18 cellular contexts compared by ENCODE assay signal in the genomic region with DNA sequence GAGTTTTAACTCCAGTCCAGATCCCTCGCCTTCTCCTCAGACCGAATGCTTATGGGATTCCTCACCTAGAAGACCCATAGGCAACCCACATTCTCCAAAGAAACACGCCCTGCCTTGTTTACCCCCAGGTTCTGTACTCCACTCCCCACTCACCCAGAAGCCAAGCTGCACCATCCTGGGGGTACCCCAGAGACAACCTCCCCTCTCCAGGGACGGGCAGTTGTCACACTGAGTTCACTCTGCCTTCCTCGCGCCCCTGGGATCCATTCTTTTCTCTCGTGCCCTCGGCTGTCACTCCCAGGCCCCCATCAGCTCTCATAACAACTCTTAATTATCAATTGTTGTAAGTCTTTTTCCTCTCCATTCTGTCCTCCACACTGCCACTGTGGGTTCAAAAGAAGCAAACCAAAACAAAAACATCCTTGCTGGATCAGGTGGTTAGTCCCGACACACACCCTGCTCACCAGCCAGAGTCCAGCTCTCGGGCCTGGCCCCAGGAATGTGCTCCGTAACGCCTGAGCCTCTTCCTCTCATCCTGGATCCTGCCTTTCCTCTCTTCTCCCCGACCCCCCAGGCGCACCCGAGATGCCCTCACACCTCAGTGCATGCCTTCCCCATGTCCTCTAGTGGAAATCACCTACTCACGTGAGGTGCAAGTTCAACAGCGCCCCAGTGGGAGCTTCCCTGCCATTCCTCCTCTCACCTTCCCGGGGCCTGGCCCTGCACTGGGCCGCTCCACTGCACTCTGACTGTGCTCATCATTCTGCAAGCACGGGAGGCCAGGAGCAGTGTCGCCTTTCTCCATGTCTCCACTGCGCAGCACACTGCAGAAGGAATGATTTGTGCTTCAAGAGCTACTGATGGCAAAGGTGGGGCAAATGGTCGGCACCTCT. TPM values are rescaled to one million over a fixed set of nuclear protein-coding genes. Genes with fewer than 3 reads are reported as not detected.
DNase-seq lines count a peak whose midpoint lies in the region; ATAC-seq and FAIRE-seq lines count a peak whose summit lies in the region.
"Had no signal": no experiment of that assay in that cellular context is flagged by ENCODE, and none has a peak within 500 bp of the region (broad histone marks: within the 10 kb centered on the region; RNA-seq: fewer than 3 reads in every experiment).

No MANE protein-coding gene starts in this region.

- H3K36me3 Mint-ChIP-seq in activated T-cell treated with anti-CD3 and anti-CD28 coated beads, Interleukin-2, amount 50 U/mL, for 24 hours (ENCODE audit: low read depth): peaks cover 94% of the 10 kb centered on the region
- peaks cover 49% of the 10 kb centered on the region for H3K36me3 Mint-ChIP-seq in activated T-cell treated with anti-CD3 and anti-CD28 coated beads, Interleukin-2, amount 50 U/mL, for 4 hours (ENCODE audit: insufficient read depth)
- peaks cover 16 to 28% (median 21%) of the 10 kb centered on the region in 3 donors for H3K36me3 Mint-ChIP-seq in immature natural killer cell
- H3K36me3 Mint-ChIP-seq in stimulated activated effector memory CD8-positive, alpha-beta T cell treated with anti-CD3 and anti-CD28 coated beads, Interleukin-12 subunit alpha, Interleukin-12 subunit beta, amount 100 ng/mL, for 72 hours: peaks cover 67% of the 10 kb centered on the region

- peaks cover 60% of the 10 kb centered on the region for H3K36me3 ChIP-seq in KOPT-K1 (ENCODE audit: insufficient read depth, low read length)

- no peak for DNase-seq in activated T-cell treated with anti-CD3 and anti-CD28 coated beads, Interleukin-2, amount 50 U/mL, for 24 hours
- DNase-seq in activated T-cell treated with anti-CD3 and anti-CD28 coated beads, Interleukin-2, amount 50 U/mL, for 4 hours: no peak
- no peak for DNase-seq in immature natural killer cell
- no peak for DNase-seq in stimulated activated effector memory CD8-positive, alpha-beta T cell treated with anti-CD3 and anti-CD28 coated beads, Interleukin-12 subunit alpha, Interleukin-12 subunit beta, amount 100 ng/mL, for 72 hours (ENCODE audit: low spot score in 2 of 2)
- no peak for DNase-seq in NCI-H2171 (lab: John Stamatoyannopoulos, UW)
- DNase-seq in GM19239 (ENCODE audit: insufficient read length, low spot score): no peak
- no peak for DNase-seq in stimulated activated CD4-positive, alpha-beta T cell treated with anti-CD3 and anti-CD28 coated beads, Interleukin-4, amount 100 ng/mL, for 24 hours
- DNase-seq: amygdala; GDM1; NCI-H1105 treated with DMSO at 0.1 percent for 48 hours; NCI-H748 treated with DMSO at 0.1 percent for 48 hours; stimulated activated CD4-positive, alpha-beta T cell treated with anti-CD3 and anti-CD28 coated beads, Interleukin-1b, Interleukin-23, amount 100 ng/mL, for 48 hours; SW 1271; tibial artery had no signal

- FAIRE-seq in GM19239 (lab: Jason Lieb, UNC): no peak
- FAIRE-seq: colon, K562 had no signal

- no peak for ATAC-seq in activated T-cell treated with anti-CD3 and anti-CD28 coated beads, Interleukin-2, amount 50 U/mL, for 4 hours
- ATAC-seq in stimulated activated effector memory CD8-positive, alpha-beta T cell treated with anti-CD3 and anti-CD28 coated beads, Interleukin-12 subunit alpha, Interleukin-12 subunit beta, amount 100 ng/mL, for 72 hours: no peak
- ATAC-seq: gastroesophageal sphincter, K562 had no signal

- no peaks in the 10 kb centered on the region for H3K27me3 Mint-ChIP-seq in activated T-cell treated with anti-CD3 and anti-CD28 coated beads, Interleukin-2, amount 50 U/mL, for 24 hours
- H3K27me3 Mint-ChIP-seq in activated T-cell treated with anti-CD3 and anti-CD28 coated beads, Interleukin-2, amount 50 U/mL, for 4 hours (ENCODE audit: low read depth): no peaks in the 10 kb centered on the region
- H3K27me3 Mint-ChIP-seq in immature natural killer cell (ENCODE audit: low read depth in 3 of 3): no peaks in the 10 kb centered on the region

- H3K27ac Mint-ChIP-seq in activated T-cell treated with anti-CD3 and anti-CD28 coated beads, Interleukin-2, amount 50 U/mL, for 24 hours: peak overlapping the region; percentile 78
- H3K27ac Mint-ChIP-seq in immature natural killer cell: peak overlapping the region in 5 of 6 donors; percentile 19 to 80 (median 65)
- peak overlapping the region; percentile 96 for H3K27ac Mint-ChIP-seq in stimulated activated effector memory CD8-positive, alpha-beta T cell treated with anti-CD3 and anti-CD28 coated beads, Interleukin-12 subunit alpha, Interleukin-12 subunit beta, amount 100 ng/mL, for 72 hours

- no peak overlapping the region for H3K4me3 Mint-ChIP-seq in activated T-cell treated with anti-CD3 and anti-CD28 coated beads, Interleukin-2, amount 50 U/mL, for 24 hours
- no peak overlapping the region for H3K4me3 Mint-ChIP-seq in activated T-cell treated with anti-CD3 and anti-CD28 coated beads, Interleukin-2, amount 50 U/mL, for 4 hours
- H3K4me3 Mint-ChIP-seq in immature natural killer cell: no peak overlapping the region
- no peak overlapping the region for H3K4me3 Mint-ChIP-seq in stimulated activated effector memory CD8-positive, alpha-beta T cell treated with anti-CD3 and anti-CD28 coated beads, Interleukin-12 subunit alpha, Interleukin-12 subunit beta, amount 100 ng/mL, for 72 hours

- peak overlapping the region; percentile 70 for H3K27ac ChIP-seq in KOPT-K1 (ENCODE audit: low read depth, low read length, poor library complexity, severe bottlenecking)
- H3K27ac ChIP-seq: gastroesophageal sphincter, tibial artery had no signal

- no peaks in the 10 kb centered on the region for H3K9me3 Mint-ChIP-seq in activated T-cell treated with anti-CD3 and anti-CD28 coated beads, Interleukin-2, amount 50 U/mL, for 24 hours
- H3K9me3 Mint-ChIP-seq in activated T-cell treated with anti-CD3 and anti-CD28 coated beads, Interleukin-2, amount 50 U/mL, for 4 hours: peaks cover 6% of the 10 kb centered on the region
- H3K9me3 Mint-ChIP-seq in immature natural killer cell: no peaks in the 10 kb centered on the region
- no peaks in the 10 kb centered on the region for H3K9me3 Mint-ChIP-seq in stimulated activated effector memory CD8-positive, alpha-beta T cell treated with anti-CD3 and anti-CD28 coated beads, Interleukin-12 subunit alpha, Interleukin-12 subunit beta, amount 100 ng/mL, for 72 hours

- no peaks in the 10 kb centered on the region for H3K9me3 ChIP-seq in KOPT-K1 (ENCODE audit: insufficient read depth, low read length, poor library complexity, severe bottlenecking)
- H3K9me3 ChIP-seq: gastroesophageal sphincter, tibial artery had no signal

- H3K4me1 Mint-ChIP-seq in activated T-cell treated with anti-CD3 and anti-CD28 coated beads, Interleukin-2, amount 50 U/mL, for 24 hours (ENCODE audit: low read depth): peaks cover 35% of the 10 kb centered on the region
- H3K4me1 Mint-ChIP-seq in activated T-cell treated with anti-CD3 and anti-CD28 coated beads, Interleukin-2, amount 50 U/mL, for 4 hours (ENCODE audit: low read depth): peaks cover 35% of the 10 kb centered on the region
- H3K4me1 Mint-ChIP-seq in immature natural killer cell: peaks cover 11 to 24% of the 10 kb centered on the region in 2 donors
- H3K4me1 Mint-ChIP-seq in stimulated activated effector memory CD8-positive, alpha-beta T cell treated with anti-CD3 and anti-CD28 coated beads, Interleukin-12 subunit alpha, Interleukin-12 subunit beta, amount 100 ng/mL, for 72 hours: peaks cover 43% of the 10 kb centered on the region

RNA-seq across cellular contexts. Expression of gene COX7A2L, which starts 20.7 kb away (rescaled TPM):
- 100 to 1,000 TPM in 1 of 3 donors, 10 to 100 TPM in 2; 89.6 to 100 (median 96.2) TPM for total RNA-seq in activated T-cell treated with anti-CD3 and anti-CD28 coated beads, Interleukin-2, amount 50 U/mL, for 4 hours
- 100 to 1,000 TPM; 172 to 205 (median 202) TPM for polyA plus RNA-seq in immature natural killer cell
